Comparison of ENCODE assay signal across 1 cellular context in genomic region chr2:201254331-201254730, GRCh38.
TF ChIP-seq lines count a peak whose summit lies in the region.

No MANE protein-coding gene starts in this region.

TF ChIP-seq in IMR-90, 13 proteins besides CTCF, POLR2A, EP300 and RAD21 (continued from another document):
- TF ChIP-seq ELK1 (IDR thresholded peaks at IDR 0.05; ENCODE audit: borderline replicate concordance, low read depth, low read length) (no peak), USF2 (IDR thresholded peaks at IDR 0.05; ENCODE audit: low read depth, low read length) (no peak), MAFK (IDR thresholded peaks at IDR 0.05; ENCODE audit: low read depth, low read length) (no peak), MXI1 (IDR thresholded peaks at IDR 0.05; ENCODE audit: borderline replicate concordance, low read depth, low read length) (no peak), RFX5 (IDR thresholded peaks at IDR 0.05; ENCODE audit: low read depth, low read length) (no peak), NFE2L2 (IDR thresholded peaks at IDR 0.05; ENCODE audit: low read depth, low read length) (no peak), SMC3 (IDR thresholded peaks at IDR 0.05; ENCODE audit: low read depth, low read length) (no peak), MAZ (IDR thresholded peaks at IDR 0.05; ENCODE audit: borderline replicate concordance, low read depth, low read length) (no peak), CEBPB (IDR thresholded peaks at IDR 0.05; ENCODE audit: low read depth, low read length) (no peak), CHD1 (IDR thresholded peaks at IDR 0.05; ENCODE audit: low read depth, low read length) (no peak), RCOR1 (IDR thresholded peaks at IDR 0.05; ENCODE audit: insufficient replicate concordance, low read length) (no peak)
